ENCODE assay signal across 21 cellular contexts in genomic region chr5:17402291-17403121, GRCh38.
DNase-seq lines count a peak whose midpoint lies in the region; ATAC-seq and TF ChIP-seq lines count a peak whose summit lies in the region.
"Had no signal": no experiment of that assay in that cellular context is flagged by ENCODE, and none has a peak within 500 bp of the region (broad histone marks: within the 10 kb centered on the region; RNA-seq: fewer than 3 reads in every experiment).

No MANE protein-coding gene starts in this region.

- no peak overlapping the region for H4K91ac ChIP-seq in mesenchymal stem cell (ENCODE audit: low read length)

- H3K4ac ChIP-seq in mesenchymal stem cell (ENCODE audit: low read depth in 1 of 2, low read length in 2 of 2) = peak overlapping the region in 1 of 2 experiments; percentile 28

- DNase-seq in NCI-H748 (lab: John Stamatoyannopoulos, UW; ENCODE audit: unreplicated experiment) = peak; percentile 51
- no peak for DNase-seq in NCI-H748 treated with DMSO at 0.1 percent for 48 hours (lab: John Stamatoyannopoulos, UW)
- DNase-seq in WERI-Rb-1 = no peak
- no peak for DNase-seq in mesenchymal stem cell
- DNase-seq in type B pancreatic cell (ENCODE audit: extremely low spot score, unreplicated experiment) = no peak
- DNase-seq in SIG-M5 treated with dmso at 0.1 percent for 504 hours (lab: John Stamatoyannopoulos, UW; ENCODE audit: unreplicated experiment) = no peak
- DNase-seq in activated gamma-delta T cell (lab: John Stamatoyannopoulos, UW) = no peak
- DNase-seq: activated CD4-positive, alpha-beta memory T cell treated with anti-CD3 and anti-CD28 coated beads for 36 hours; activated naive CD4-positive, alpha-beta T cell treated with anti-CD3 and anti-CD28 coated beads, Interleukin-2, amount 50 U/mL, for 16 hours; activated T-cell treated with anti-CD3 and anti-CD28 coated beads, Interleukin-2, amount 50 U/mL, for 24 hours; foreskin keratinocyte; IMR-90; NCI-H1105; NCI-H2171 treated with DMSO at 0.1 percent for 48 hours; RPMI8226; stimulated activated CD4-positive, alpha-beta T cell treated with anti-CD3 and anti-CD28 coated beads, Interleukin-12 subunit alpha, Interleukin-12 subunit beta, amount 100 ng/mL, for 4 hours; transverse colon had no signal

- no peak for TF ChIP-seq CTCF in WERI-Rb-1 (IDR thresholded peaks at IDR 0.05; ENCODE audit: low read depth, low read length)
- TF ChIP-seq CTCF in type B pancreatic cell (conservative IDR thresholded peaks at IDR 0.05) = no peak

- ATAC-seq in GM21360 (IDR thresholded peaks at IDR 0.05; ENCODE audit: unreplicated experiment) = no peak
- ATAC-seq: foreskin keratinocyte; HCT116; stimulated activated memory B cell treated with anti-CD40 and anti-IgM and Interleukin-4, amounts not matched to agents 10 μg/mL and 1 μg/mL and 100 μg/mL, for 72 hours had no signal

- H3K36me3 ChIP-seq in WERI-Rb-1 (no peaks in the 10 kb centered on the region), mesenchymal stem cell (ENCODE audit: control insufficient read depth in 1 of 2, insufficient read depth in 2 of 2, low read depth in 1 of 2, low read length in 2 of 2) (no peaks in the 10 kb centered on the region)
- H3K36me3 ChIP-seq: transverse colon had no signal

- no peaks in the 10 kb centered on the region for H3K9me3 ChIP-seq in WERI-Rb-1 (ENCODE audit: severe bottlenecking)
- H3K9me3 ChIP-seq in mesenchymal stem cell (ENCODE audit: control insufficient read depth, low read length) = no peaks in the 10 kb centered on the region
- H3K9me3 ChIP-seq: transverse colon had no signal

- peak overlapping the region; percentile 14 to 24 for H3K18ac ChIP-seq in mesenchymal stem cell (ENCODE audit: low read depth in 1 of 2, low read length in 2 of 2)

- H2BK5ac ChIP-seq in mesenchymal stem cell (ENCODE audit: low read depth, low read length, poor library complexity, severe bottlenecking) = no peak overlapping the region

- peak overlapping the region in 1 of 2 experiments; percentile 31 for H2BK12ac ChIP-seq in mesenchymal stem cell (ENCODE audit: low read length in 2 of 2)

- H3K27me3 Mint-ChIP-seq in type B pancreatic cell = peaks cover 3% of the 10 kb centered on the region
- H3K27me3 Mint-ChIP-seq: activated CD4-positive, alpha-beta memory T cell treated with anti-CD3 and anti-CD28 coated beads for 36 hours; stimulated activated memory B cell treated with anti-CD40 and anti-IgM and Interleukin-4, amounts not matched to agents 10 μg/mL and 1 μg/mL and 100 μg/mL, for 72 hours had no signal

- peaks cover 40% of the 10 kb centered on the region for H3K4me1 Mint-ChIP-seq in type B pancreatic cell (ENCODE audit: unreplicated experiment)

- H4K8ac ChIP-seq in mesenchymal stem cell (ENCODE audit: low read length) = no peak overlapping the region

- H2BK120ac ChIP-seq in mesenchymal stem cell (ENCODE audit: low read depth, low read length) = no peak overlapping the region

- peak overlapping the region; percentile 55 for H2AK5ac ChIP-seq in mesenchymal stem cell (ENCODE audit: low read length, severe bottlenecking)

- no peak overlapping the region for H2BK15ac ChIP-seq in mesenchymal stem cell (ENCODE audit: low read depth, poor library complexity, severe bottlenecking)

- H3K36me3 Mint-ChIP-seq in type B pancreatic cell = no peaks in the 10 kb centered on the region
- H3K36me3 Mint-ChIP-seq: activated CD4-positive, alpha-beta memory T cell treated with anti-CD3 and anti-CD28 coated beads for 36 hours; stimulated activated memory B cell treated with anti-CD40 and anti-IgM and Interleukin-4, amounts not matched to agents 10 μg/mL and 1 μg/mL and 100 μg/mL, for 72 hours had no signal

- H3K27ac ChIP-seq in WERI-Rb-1 (no peak overlapping the region), mesenchymal stem cell (ENCODE audit: low read length, poor library complexity, severe bottlenecking) (no peak overlapping the region)
- H3K27ac ChIP-seq: C4-2B, foreskin keratinocyte, transverse colon had no signal

- no peak overlapping the region for H3K14ac ChIP-seq in mesenchymal stem cell (ENCODE audit: low read length in 2 of 2)

- H3K4me2 ChIP-seq in mesenchymal stem cell (ENCODE audit: low read length, poor library complexity, severe bottlenecking) = no peak overlapping the region

- H3K4me1 ChIP-seq in mesenchymal stem cell (ENCODE audit: control insufficient read depth, insufficient read depth, low read depth, low read length) = peaks cover 3% of the 10 kb centered on the region

- H3K79me1 ChIP-seq in mesenchymal stem cell (replicated peaks; ENCODE audit: low read length, poor library complexity, severe bottlenecking) = no peaks in the 10 kb centered on the region

- H3K4me3 Mint-ChIP-seq in type B pancreatic cell = peak overlapping the region; percentile 64
- H3K4me3 Mint-ChIP-seq: activated CD4-positive, alpha-beta memory T cell treated with anti-CD3 and anti-CD28 coated beads for 36 hours; activated T-cell treated with anti-CD3 and anti-CD28 coated beads, Interleukin-2, amount 50 U/mL, for 24 hours; stimulated activated memory B cell treated with anti-CD40 and anti-IgM and Interleukin-4, amounts not matched to agents 10 μg/mL and 1 μg/mL and 100 μg/mL, for 72 hours had no signal

- peak overlapping the region; percentile 67 for H3K27ac Mint-ChIP-seq in type B pancreatic cell
- H3K27ac Mint-ChIP-seq: activated CD4-positive, alpha-beta memory T cell treated with anti-CD3 and anti-CD28 coated beads for 36 hours; activated T-cell treated with anti-CD3 and anti-CD28 coated beads, Interleukin-2, amount 50 U/mL, for 24 hours; stimulated activated memory B cell treated with anti-CD40 and anti-IgM and Interleukin-4, amounts not matched to agents 10 μg/mL and 1 μg/mL and 100 μg/mL, for 72 hours had no signal

- no peaks in the 10 kb centered on the region for H3K9me3 Mint-ChIP-seq in type B pancreatic cell
- H3K9me3 Mint-ChIP-seq: stimulated activated memory B cell treated with anti-CD40 and anti-IgM and Interleukin-4, amounts not matched to agents 10 μg/mL and 1 μg/mL and 100 μg/mL, for 72 hours had no signal

- WGBS in mesenchymal stem cell = 33% methylated on average over 10 of the region's 10 CpGs

- peak overlapping the region; percentile 27 for H2AFZ ChIP-seq in mesenchymal stem cell (ENCODE audit: low read depth, low read length)

- H3K27me3 ChIP-seq in WERI-Rb-1 (ENCODE audit: insufficient read depth, low read depth, severe bottlenecking) = no peaks in the 10 kb centered on the region
- peaks cover 5 to 13% of the 10 kb centered on the region in 2 experiments for H3K27me3 ChIP-seq in mesenchymal stem cell (ENCODE audit: control insufficient read depth in 1 of 2, insufficient read depth in 1 of 2, low read length in 2 of 2)
- H3K27me3 ChIP-seq: foreskin keratinocyte had no signal

- no peak overlapping the region for H3K23ac ChIP-seq in mesenchymal stem cell (ENCODE audit: low read length in 2 of 2)

- H3K4me3 ChIP-seq in WERI-Rb-1 (ENCODE audit: low read depth, low read length) (peak overlapping the region; percentile 25), mesenchymal stem cell (ENCODE audit: insufficient read depth in 1 of 2, low read depth in 1 of 2, low read length in 2 of 2) (no peak overlapping the region)
- H3K4me3 ChIP-seq: transverse colon had no signal

- no peak overlapping the region for H3K9ac ChIP-seq in mesenchymal stem cell (ENCODE audit: low read length)
